23 cellular contexts compared by ENCODE assay signal in genomic region chr2:10274983-10275802, GRCh38.
"Had no signal": no experiment of that assay in that cellular context is flagged by ENCODE, and none has a peak within 500 bp of the region (broad histone marks: within the 10 kb centered on the region; RNA-seq: fewer than 3 reads in every experiment).

No MANE protein-coding gene starts in this region.

- H3K4me1 ChIP-seq: prostate gland had no signal

- ATAC-seq: left colon; left lung; lower lobe of right lung; naive thymus-derived CD8-positive, alpha-beta T cell; right cardiac atrium; sciatic nerve; stimulated activated effector memory CD8-positive, alpha-beta T cell treated with anti-CD3 and anti-CD28 coated beads, Interleukin-12 subunit alpha, Interleukin-12 subunit beta, amount 100 ng/mL, for 72 hours had no signal

- DNase-seq: hippocampal formation; kidney glomerular epithelial cell; lower lobe of right lung; mammary epithelial cell; mesenchymal stem cell; occipital lobe; retina; stimulated activated CD4-positive, alpha-beta T cell treated with anti-CD3 and anti-CD28 coated beads, Interleukin-4, amount 100 ng/mL, for 24 hours; stimulated activated naive CD4-positive, alpha-beta T cell had no signal

- H3K27me3 ChIP-seq: left lung, neutrophil, suprapubic skin, tibial artery, vagina had no signal

- H3K36me3 ChIP-seq: left lung, lower lobe of right lung, neutrophil, prostate gland, suprapubic skin, thoracic aorta, tibial artery, vagina had no signal

- H3K27ac ChIP-seq: left lung, lower lobe of right lung, neutrophil, prostate gland, skin epidermis, suprapubic skin, thoracic aorta, tibial artery, vagina had no signal

- H3K4me3 ChIP-seq: left lung, lower lobe of right lung, prostate gland, skin epidermis, suprapubic skin, thoracic aorta, tibial artery, vagina had no signal

- FAIRE-seq: keratinocyte had no signal

- H3K9me3 ChIP-seq: left lung, lower lobe of right lung, neutrophil, prostate gland, suprapubic skin, thoracic aorta, tibial artery, vagina had no signal
